In genomic region chr12:120814203-120814902, GRCh38 we compare ENCODE assay signal across 22 cellular contexts.
"Had no signal": no experiment of that assay in that cellular context is flagged by ENCODE, and none has a peak within 500 bp of the region (broad histone marks: within the 10 kb centered on the region; RNA-seq: fewer than 3 reads in every experiment).

No MANE protein-coding gene starts in this region.

- H3K27ac ChIP-seq: coronary artery, foreskin keratinocyte, right atrium auricular region, skin epidermis had no signal

- DNase-seq: activated CD4-positive, alpha-beta T cell treated with anti-CD3 and anti-CD28 coated beads for 4 hours; activated CD8-positive, alpha-beta memory T cell treated with anti-CD3 and anti-CD28 coated beads, Interleukin-2, amount 50 U/mL, for 48 hours; activated naive CD4-positive, alpha-beta T cell treated with Interleukin-2 at 50 U/mL for 16 hours; amniotic stem cell; central memory CD4-positive, alpha-beta T cell; effector CD4-positive, alpha-beta T cell; foreskin keratinocyte; glutamatergic neuron; kidney glomerular epithelial cell; left ventricle myocardium superior; stimulated activated CD4-positive, alpha-beta T cell treated with anti-CD3 and anti-CD28 coated beads, Interleukin-15, amount 100 ng/mL, for 24 hours; stimulated activated CD4-positive, alpha-beta T cell treated with anti-CD3 and anti-CD28 coated beads, Interleukin-4, amount 100 ng/mL, for 1 hour; stimulated activated naive CD4-positive, alpha-beta T cell treated with Interleukin-2 at 50 U/mL for 16 hours; substantia nigra had no signal

- H3K4me1 ChIP-seq: foreskin keratinocyte, right atrium auricular region had no signal

- ATAC-seq: activated T-helper 17 cell treated with anti-CD3 and anti-CD28 coated beads, Interleukin-2, amount 50 U/mL, for 72 hours; foreskin keratinocyte; left ventricle myocardium superior had no signal

- H3K4me3 Mint-ChIP-seq: activated T-helper 17 cell treated with anti-CD3 and anti-CD28 coated beads, Interleukin-2, amount 50 U/mL, for 72 hours; memory B cell; nephron; type B pancreatic cell had no signal

- H3K36me3 ChIP-seq: right atrium auricular region had no signal

- H3K9me3 ChIP-seq: right atrium auricular region had no signal

- H3K27ac Mint-ChIP-seq: activated T-helper 17 cell treated with anti-CD3 and anti-CD28 coated beads, Interleukin-2, amount 50 U/mL, for 72 hours; memory B cell; nephron; progenitor cell of endocrine pancreas; type B pancreatic cell had no signal

- H3K4me3 ChIP-seq: coronary artery, right atrium auricular region, skin epidermis had no signal

- H3K27me3 ChIP-seq: foreskin keratinocyte, right atrium auricular region had no signal

- H3K9me3 Mint-ChIP-seq: activated T-helper 17 cell treated with anti-CD3 and anti-CD28 coated beads, Interleukin-2, amount 50 U/mL, for 72 hours; memory B cell; nephron; type B pancreatic cell had no signal

- H3K27me3 Mint-ChIP-seq: activated T-helper 17 cell treated with anti-CD3 and anti-CD28 coated beads, Interleukin-2, amount 50 U/mL, for 72 hours; memory B cell; progenitor cell of endocrine pancreas; type B pancreatic cell had no signal
